Comparison of ENCODE assay signal across 21 cellular contexts in genomic region chr4:15341022-15341732, GRCh38.
DNase-seq lines count a peak whose midpoint lies in the region; ATAC-seq and TF ChIP-seq lines count a peak whose summit lies in the region.
"Had no signal": no experiment of that assay in that cellular context is flagged by ENCODE, and none has a peak within 500 bp of the region (broad histone marks: within the 10 kb centered on the region; RNA-seq: fewer than 3 reads in every experiment).

No MANE protein-coding gene starts in this region.

- H3K36me3 Mint-ChIP-seq in nephron progenitor cell (ENCODE audit: low read depth) = peaks cover 8% of the 10 kb centered on the region
- H3K36me3 Mint-ChIP-seq: activated naive CD8-positive, alpha-beta T cell had no signal

- peaks cover 88% of the 10 kb centered on the region for H3K4me1 Mint-ChIP-seq in nephron progenitor cell
- H3K4me1 Mint-ChIP-seq: activated CD4-positive, alpha-beta T cell treated with anti-CD3 and anti-CD28 coated beads, Interleukin-2, amount 10 ng/mL, durations not matched to agents 7 days and 5 days had no signal

- H3K4me3 Mint-ChIP-seq in nephron progenitor cell = peak overlapping the region; percentile 79
- H3K4me3 Mint-ChIP-seq: activated CD4-positive, alpha-beta T cell treated with anti-CD3 and anti-CD28 coated beads, Interleukin-2, amount 10 ng/mL, durations not matched to agents 7 days and 5 days; activated naive CD8-positive, alpha-beta T cell; activated T-helper 17 cell treated with anti-CD3 and anti-CD28 coated beads, Interleukin-2, amount 50 U/mL, for 72 hours; stimulated activated naive B cell treated with anti-CD40 and anti-IgM and Interleukin-4, amounts not matched to agents 10 μg/mL and 1 μg/mL and 100 μg/mL, for 72 hours had no signal

- H3K27me3 Mint-ChIP-seq in nephron progenitor cell (ENCODE audit: low read depth, poor library complexity) = peaks cover 3% of the 10 kb centered on the region
- H3K27me3 Mint-ChIP-seq: activated CD4-positive, alpha-beta T cell treated with anti-CD3 and anti-CD28 coated beads, Interleukin-2, amount 10 ng/mL, durations not matched to agents 7 days and 5 days; stimulated activated naive B cell treated with anti-CD40 and anti-IgM and Interleukin-4, amounts not matched to agents 10 μg/mL and 1 μg/mL and 100 μg/mL, for 72 hours had no signal

- no peaks in the 10 kb centered on the region for H3K9me3 ChIP-seq in heart left ventricle
- H3K9me3 ChIP-seq in thoracic aorta = no peaks in the 10 kb centered on the region
- H3K9me3 ChIP-seq: colonic mucosa, upper lobe of left lung had no signal

- TF ChIP-seq CTCF in heart left ventricle (IDR thresholded peaks at IDR 0.05) (no peak), nephron progenitor cell (IDR thresholded peaks at IDR 0.05) (no peak), thoracic aorta (IDR thresholded peaks at IDR 0.05) (no peak)

- peak overlapping the region; percentile 90 for H3K27ac Mint-ChIP-seq in nephron progenitor cell
- H3K27ac Mint-ChIP-seq: activated CD4-positive, alpha-beta T cell treated with anti-CD3 and anti-CD28 coated beads, Interleukin-2, amount 10 ng/mL, durations not matched to agents 7 days and 5 days; activated naive CD8-positive, alpha-beta T cell; activated T-helper 17 cell treated with anti-CD3 and anti-CD28 coated beads, Interleukin-2, amount 50 U/mL, for 72 hours; stimulated activated naive B cell treated with anti-CD40 and anti-IgM and Interleukin-4, amounts not matched to agents 10 μg/mL and 1 μg/mL and 100 μg/mL, for 72 hours had no signal

- H3K27me3 ChIP-seq in heart left ventricle (no peaks in the 10 kb centered on the region), thoracic aorta (replicated peaks; ENCODE audit: insufficient read depth) (no peaks in the 10 kb centered on the region)
- H3K27me3 ChIP-seq: colonic mucosa, upper lobe of left lung had no signal

- H3K4me3 ChIP-seq in heart left ventricle = peak overlapping the region in 6 of 12 donors; percentile 18 to 45 (median 39)
- H3K4me3 ChIP-seq in thoracic aorta = peak overlapping the region; percentile 59
- H3K4me3 ChIP-seq: colonic mucosa had no signal

- H3K4me1 ChIP-seq in heart left ventricle (peaks cover 0 to 12% (median 0%) of the 10 kb centered on the region in 12 donors), thoracic aorta (ENCODE audit: control insufficient read depth in 1 of 2, low read depth in 2 of 2) (peaks cover 10 to 90% of the 10 kb centered on the region in 2 donors)
- H3K4me1 ChIP-seq: colonic mucosa, upper lobe of left lung had no signal

- H3K9me3 Mint-ChIP-seq in nephron progenitor cell = peaks cover 13% of the 10 kb centered on the region
- H3K9me3 Mint-ChIP-seq: activated T-helper 17 cell treated with anti-CD3 and anti-CD28 coated beads, Interleukin-2, amount 50 U/mL, for 72 hours had no signal

- intact Hi-C loops in heart left ventricle (cut with DNase I) = loop anchor here in 1 of 10 donors (10.0 kb wide), 1 partner anchor 114 kb away; no protein-coding TSS in a partner anchor

- WGBS in heart left ventricle, 4 donors = 63 to 77% (median 73%) methylated on average over 12 of the region's 12 CpGs

- H3K27ac ChIP-seq in heart left ventricle (peak overlapping the region in 7 of 12 donors; percentile 1 to 65 (median 53)), thoracic aorta (peak overlapping the region; percentile 26 to 47)
- H3K27ac ChIP-seq: colonic mucosa had no signal

- no peak for TF ChIP-seq POLR2A in heart left ventricle (IDR thresholded peaks at IDR 0.05)

- peak; percentile 38 for DNase-seq in RPMI7951 (ENCODE audit: low read depth)
- no peak for DNase-seq in heart left ventricle
- no peak for DNase-seq in nephron progenitor cell
- DNase-seq in thoracic aorta (ENCODE audit: low spot score) = no peak
- no peak for DNase-seq in DMS79 treated with DMSO at 0.1 percent for 48 hours (lab: John Stamatoyannopoulos, UW)
- no peak for DNase-seq in nucleus accumbens (lab: John Stamatoyannopoulos, UW)
- no peak for DNase-seq in NCI-H2196 treated with DMSO at 0.1 percent for 48 hours (lab: John Stamatoyannopoulos, UW; ENCODE audit: unreplicated experiment)
- no peak for DNase-seq in stimulated activated naive CD4-positive, alpha-beta T cell (lab: John Stamatoyannopoulos, UW)
- DNase-seq: activated CD4-positive, alpha-beta T cell treated with anti-CD3 and anti-CD28 coated beads, Interleukin-2, amount 10 ng/mL, durations not matched to agents 7 days and 5 days; C1 segment of cervical spinal cord; colonic mucosa; hippocampal formation; mammary epithelial cell; NCI-H1436 treated with DMSO at 0.1 percent for 48 hours; NCI-H748 treated with DMSO at 0.1 percent for 48 hours; SHP77; stimulated activated CD4-positive, alpha-beta T cell treated with anti-CD3 and anti-CD28 coated beads, Interleukin-2, amount 100 ng/mL, for 24 hours; stimulated activated naive B cell treated with anti-CD40 and anti-IgM and Interleukin-4, amounts not matched to agents 10 μg/mL and 1 μg/mL and 100 μg/mL, for 72 hours had no signal

- H3K36me3 ChIP-seq in heart left ventricle (no peaks in the 10 kb centered on the region), thoracic aorta (no peaks in the 10 kb centered on the region)
- H3K36me3 ChIP-seq: colonic mucosa, upper lobe of left lung had no signal

- ATAC-seq in heart left ventricle (no peak), thoracic aorta (ENCODE audit: insufficient number of reproducible peaks, low FRiP score, low read depth) (no peak)
- ATAC-seq: activated T-helper 17 cell treated with anti-CD3 and anti-CD28 coated beads, Interleukin-2, amount 50 U/mL, for 72 hours; stimulated activated naive B cell treated with anti-CD40 and anti-IgM and Interleukin-4, amounts not matched to agents 10 μg/mL and 1 μg/mL and 100 μg/mL, for 72 hours had no signal
